Comparison of ENCODE assay signal across 8 cellular contexts in genomic region chr12:14257734-14258467, GRCh38.
DNase-seq lines count a peak whose midpoint lies in the region; ATAC-seq and TF ChIP-seq lines count a peak whose summit lies in the region.

No MANE protein-coding gene starts in this region.

- peak overlapping the region; percentile 56 for H3K27ac ChIP-seq in KOPT-K1 (ENCODE audit: low read depth, low read length, poor library complexity, severe bottlenecking)
- peak overlapping the region; percentile 90 for H3K27ac ChIP-seq in RWPE2 (ENCODE audit: poor library complexity, severe bottlenecking)
- peak overlapping the region; percentile 95 for H3K27ac ChIP-seq in neural progenitor cell
- H3K27ac ChIP-seq in stomach: peak overlapping the region; percentile 86 to 92 (median 88)

- H2AFZ ChIP-seq in neural progenitor cell (replicated peaks): no peak overlapping the region

- no peak overlapping the region for H3K9ac ChIP-seq in neural progenitor cell

- TF ChIP-seq EP300 in stomach (IDR thresholded peaks at IDR 0.05): no peak

- peaks cover 53% of the 10 kb centered on the region for H3K4me1 Mint-ChIP-seq in neural progenitor cell

- H3K36me3 ChIP-seq in KOPT-K1 (ENCODE audit: insufficient read depth, low read length) (no peaks in the 10 kb centered on the region), RWPE2 (ENCODE audit: low read depth) (no peaks in the 10 kb centered on the region), neural progenitor cell (no peaks in the 10 kb centered on the region), stomach (no peaks in the 10 kb centered on the region)

- peaks cover 32% of the 10 kb centered on the region for H3K36me3 Mint-ChIP-seq in neural progenitor cell

- 17 to 26% (median 18%) methylated on average over 13 of the region's 13 CpGs for WGBS in stomach, 5 donors

- peak; percentile 91 for DNase-seq in COLO829 (ENCODE audit: low spot score)
- peak; percentile 59 for DNase-seq in RWPE2 (ENCODE audit: low spot score)
- peak; percentile 93 for DNase-seq in activated effector memory CD4-positive, alpha-beta T cell treated with anti-CD3 and anti-CD28 coated beads, Interleukin-2, amount 50 U/mL, for 16 hours
- peak; percentile 100 for DNase-seq in fibroblast of villous mesenchyme (ENCODE audit: low read depth)
- peak; percentile 96 for DNase-seq in neural progenitor cell (ENCODE audit: low spot score)
- peak; percentile 95 for DNase-seq in stomach

- ATAC-seq in GM21515 (IDR thresholded peaks at IDR 0.05; ENCODE audit: unreplicated experiment) (peak; percentile 73), RWPE2 (ENCODE audit: low read depth) (peak; percentile 82)

- peaks cover 5% of the 10 kb centered on the region for H3K27me3 Mint-ChIP-seq in neural progenitor cell (ENCODE audit: insufficient read depth, low read depth)

- H3K9me3 ChIP-seq in KOPT-K1 (ENCODE audit: insufficient read depth, low read length, poor library complexity, severe bottlenecking) (peaks cover 19% of the 10 kb centered on the region), RWPE2 (ENCODE audit: severe bottlenecking) (no peaks in the 10 kb centered on the region), neural progenitor cell (ENCODE audit: low read depth) (peaks cover 4% of the 10 kb centered on the region), stomach (no peaks in the 10 kb centered on the region)

- peak overlapping the region; percentile 59 for H3K4me3 Mint-ChIP-seq in neural progenitor cell

- TF ChIP-seq CTCF in RWPE2 (IDR thresholded peaks at IDR 0.05; ENCODE audit: poor library complexity, severe bottlenecking) (no peak), fibroblast of villous mesenchyme (IDR thresholded peaks at IDR 0.05; ENCODE audit: insufficient read depth, low read depth, low read length) (peak; percentile 3), neural progenitor cell (IDR thresholded peaks at IDR 0.05) (peak; percentile 14), stomach (IDR thresholded peaks at IDR 0.05) (peak in 1 of 7 experiments; percentile 6)

- H3K9me3 Mint-ChIP-seq in neural progenitor cell: peaks cover 70% of the 10 kb centered on the region

- H3K27me3 ChIP-seq in RWPE2 (ENCODE audit: insufficient read depth, poor library complexity, severe bottlenecking) (no peaks in the 10 kb centered on the region), neural progenitor cell (no peaks in the 10 kb centered on the region), stomach (no peaks in the 10 kb centered on the region)

- H3K27ac Mint-ChIP-seq in neural progenitor cell: peak overlapping the region; percentile 98

- intact Hi-C loops in stomach (cut with DNase I; ENCODE audit: low total_unique reads): no loop called here

- H4K20me1 ChIP-seq in neural progenitor cell (ENCODE audit: low read depth): no peaks in the 10 kb centered on the region

- peaks cover 33% of the 10 kb centered on the region for H3K4me1 ChIP-seq in RWPE2 (ENCODE audit: insufficient read depth, poor library complexity, severe bottlenecking)
- H3K4me1 ChIP-seq in neural progenitor cell: peaks cover 17% of the 10 kb centered on the region
- H3K4me1 ChIP-seq in stomach: peaks cover 46 to 72% (median 59%) of the 10 kb centered on the region in 4 donors

- H3F3A ChIP-seq in neural progenitor cell (ENCODE audit: low read depth): peaks cover 68% of the 10 kb centered on the region

- H3K79me2 ChIP-seq in neural progenitor cell (ENCODE audit: low read depth): no peaks in the 10 kb centered on the region

- no peak overlapping the region for H3K4me2 ChIP-seq in neural progenitor cell

- no peak for TF ChIP-seq POLR2A in stomach (IDR thresholded peaks at IDR 0.05)

- H3K4me3 ChIP-seq in RWPE2 (ENCODE audit: severe bottlenecking) (no peak overlapping the region), fibroblast of villous mesenchyme (ENCODE audit: low read depth, low read length) (no peak overlapping the region), neural progenitor cell (no peak overlapping the region), stomach (peak overlapping the region; percentile 4 to 34 (median 17))

Comparison
In these comparisons a context has a peak if more than half of its experiments do, and no peak if none do; other contexts are left out.
1. H3K4me3 ChIP-seq: peak in stomach (4 of 4); none in RWPE2 (single experiment), fibroblast of villous mesenchyme (single experiment) and neural progenitor cell (single experiment).
2. Peak in every context shown above with its lines, with median percentiles within 50 percentile points of each other: DNase-seq and H3K27ac ChIP-seq.